ENCODE assay signal across 1 cellular context in the genomic region with DNA sequence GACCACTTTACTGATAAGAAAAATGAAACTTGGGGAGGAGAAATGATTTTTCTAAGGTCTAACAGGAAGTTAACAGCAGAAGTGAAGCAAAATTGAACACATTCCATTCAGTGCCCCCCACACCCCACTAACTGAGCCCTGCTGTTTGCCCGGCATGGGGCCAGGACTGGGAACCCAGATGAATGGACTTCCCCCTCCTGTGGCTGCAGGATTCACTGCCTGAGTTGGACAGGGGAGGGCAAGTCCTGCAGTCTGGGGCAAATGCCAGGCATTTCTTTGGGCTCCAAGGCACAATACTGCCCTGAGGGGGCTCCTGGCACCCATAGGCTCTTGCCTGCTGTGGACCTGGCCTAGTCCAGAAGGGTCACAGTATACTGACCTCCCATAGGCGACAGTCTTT.
TF ChIP-seq lines count a peak whose summit lies in the region.

No MANE protein-coding gene starts in this region.

TF ChIP-seq in WTC11, 78 proteins besides CTCF, POLR2A, EP300 and RAD21 (continued from another document):
- TF ChIP-seq, protein P1, sequence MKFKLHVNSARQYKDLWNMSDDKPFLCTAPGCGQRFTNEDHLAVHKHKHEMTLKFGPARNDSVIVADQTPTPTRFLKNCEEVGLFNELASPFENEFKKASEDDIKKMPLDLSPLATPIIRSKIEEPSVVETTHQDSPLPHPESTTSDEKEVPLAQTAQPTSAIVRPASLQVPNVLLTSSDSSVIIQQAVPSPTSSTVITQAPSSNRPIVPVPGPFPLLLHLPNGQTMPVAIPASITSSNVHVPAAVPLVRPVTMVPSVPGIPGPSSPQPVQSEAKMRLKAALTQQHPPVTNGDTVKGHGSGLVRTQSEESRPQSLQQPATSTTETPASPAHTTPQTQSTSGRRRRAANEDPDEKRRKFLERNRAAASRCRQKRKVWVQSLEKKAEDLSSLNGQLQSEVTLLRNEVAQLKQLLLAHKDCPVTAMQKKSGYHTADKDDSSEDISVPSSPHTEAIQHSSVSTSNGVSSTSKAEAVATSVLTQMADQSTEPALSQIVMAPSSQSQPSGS (CRISPR knock-in tag; IDR thresholded peaks at IDR 0.05; ENCODE audit: borderline replicate concordance, low read depth), result no peak
- TF ChIP-seq, protein P2, sequence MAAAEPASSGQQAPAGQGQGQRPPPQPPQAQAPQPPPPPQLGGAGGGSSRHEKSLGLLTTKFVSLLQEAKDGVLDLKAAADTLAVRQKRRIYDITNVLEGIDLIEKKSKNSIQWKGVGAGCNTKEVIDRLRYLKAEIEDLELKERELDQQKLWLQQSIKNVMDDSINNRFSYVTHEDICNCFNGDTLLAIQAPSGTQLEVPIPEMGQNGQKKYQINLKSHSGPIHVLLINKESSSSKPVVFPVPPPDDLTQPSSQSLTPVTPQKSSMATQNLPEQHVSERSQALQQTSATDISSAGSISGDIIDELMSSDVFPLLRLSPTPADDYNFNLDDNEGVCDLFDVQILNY (CRISPR knock-in tag; IDR thresholded peaks at IDR 0.05), result no peak
- TF ChIP-seq, protein P3, sequence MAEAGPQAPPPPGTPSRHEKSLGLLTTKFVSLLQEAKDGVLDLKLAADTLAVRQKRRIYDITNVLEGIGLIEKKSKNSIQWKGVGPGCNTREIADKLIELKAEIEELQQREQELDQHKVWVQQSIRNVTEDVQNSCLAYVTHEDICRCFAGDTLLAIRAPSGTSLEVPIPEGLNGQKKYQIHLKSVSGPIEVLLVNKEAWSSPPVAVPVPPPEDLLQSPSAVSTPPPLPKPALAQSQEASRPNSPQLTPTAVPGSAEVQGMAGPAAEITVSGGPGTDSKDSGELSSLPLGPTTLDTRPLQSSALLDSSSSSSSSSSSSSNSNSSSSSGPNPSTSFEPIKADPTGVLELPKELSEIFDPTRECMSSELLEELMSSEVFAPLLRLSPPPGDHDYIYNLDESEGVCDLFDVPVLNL (CRISPR knock-in tag; IDR thresholded peaks at IDR 0.05; ENCODE audit: borderline replicate concordance, low read depth), result no peak
- TF ChIP-seq ZBTB21 (CRISPR knock-in tag; IDR thresholded peaks at IDR 0.05; ENCODE audit: borderline replicate concordance) (no peak), FOXP1 (CRISPR knock-in tag; IDR thresholded peaks at IDR 0.05; ENCODE audit: borderline replicate concordance) (no peak), NFYB (CRISPR knock-in tag; conservative IDR thresholded peaks at IDR 0.05; ENCODE audit: low read depth) (no peak)
- TF ChIP-seq, protein P4, sequence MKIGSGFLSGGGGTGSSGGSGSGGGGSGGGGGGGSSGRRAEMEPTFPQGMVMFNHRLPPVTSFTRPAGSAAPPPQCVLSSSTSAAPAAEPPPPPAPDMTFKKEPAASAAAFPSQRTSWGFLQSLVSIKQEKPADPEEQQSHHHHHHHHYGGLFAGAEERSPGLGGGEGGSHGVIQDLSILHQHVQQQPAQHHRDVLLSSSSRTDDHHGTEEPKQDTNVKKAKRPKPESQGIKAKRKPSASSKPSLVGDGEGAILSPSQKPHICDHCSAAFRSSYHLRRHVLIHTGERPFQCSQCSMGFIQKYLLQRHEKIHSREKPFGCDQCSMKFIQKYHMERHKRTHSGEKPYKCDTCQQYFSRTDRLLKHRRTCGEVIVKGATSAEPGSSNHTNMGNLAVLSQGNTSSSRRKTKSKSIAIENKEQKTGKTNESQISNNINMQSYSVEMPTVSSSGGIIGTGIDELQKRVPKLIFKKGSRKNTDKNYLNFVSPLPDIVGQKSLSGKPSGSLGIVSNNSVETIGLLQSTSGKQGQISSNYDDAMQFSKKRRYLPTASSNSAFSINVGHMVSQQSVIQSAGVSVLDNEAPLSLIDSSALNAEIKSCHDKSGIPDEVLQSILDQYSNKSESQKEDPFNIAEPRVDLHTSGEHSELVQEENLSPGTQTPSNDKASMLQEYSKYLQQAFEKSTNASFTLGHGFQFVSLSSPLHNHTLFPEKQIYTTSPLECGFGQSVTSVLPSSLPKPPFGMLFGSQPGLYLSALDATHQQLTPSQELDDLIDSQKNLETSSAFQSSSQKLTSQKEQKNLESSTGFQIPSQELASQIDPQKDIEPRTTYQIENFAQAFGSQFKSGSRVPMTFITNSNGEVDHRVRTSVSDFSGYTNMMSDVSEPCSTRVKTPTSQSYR (CRISPR knock-in tag; IDR thresholded peaks at IDR 0.05), result no peak
TF ChIP-seq in WTC11: peak in this region for 3.
